13 cellular contexts compared by ENCODE assay signal in the genomic region with DNA sequence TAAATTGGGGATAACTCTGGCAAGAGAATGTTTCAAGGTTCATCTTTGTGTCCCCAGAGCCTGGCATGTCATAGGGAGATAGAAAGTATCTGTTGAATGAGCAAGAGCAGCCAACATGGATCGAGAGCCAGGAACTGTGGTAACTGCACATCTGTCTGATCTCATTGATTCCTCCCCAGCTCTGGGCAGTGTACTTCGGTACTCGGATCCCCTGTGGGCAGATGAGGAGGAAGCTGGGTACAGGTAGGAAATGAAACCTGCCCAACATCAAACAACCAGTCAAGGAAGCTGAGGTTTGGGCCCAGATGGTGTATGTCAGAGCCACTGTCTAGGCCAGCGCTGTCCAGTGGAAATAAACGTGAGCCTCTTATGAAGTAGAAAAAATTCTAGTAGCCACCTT.
DNase-seq lines count a peak whose midpoint lies in the region; ATAC-seq, FAIRE-seq and TF ChIP-seq lines count a peak whose summit lies in the region.
"Had no signal": no experiment of that assay in that cellular context is flagged by ENCODE, and none has a peak within 500 bp of the region (broad histone marks: within the 10 kb centered on the region; RNA-seq: fewer than 3 reads in every experiment).

No MANE protein-coding gene starts in this region.

- peak; percentile 86 for FAIRE-seq in GM12878 (lab: Jason Lieb, UNC)

- in situ Hi-C loops in GM12878 (cut with MboI): no loop called here

- TF ChIP-seq POLR2A in heart left ventricle (IDR thresholded peaks at IDR 0.05): no peak
- no peak for TF ChIP-seq POLR2A in GM12878 (IDR thresholded peaks at IDR 0.05; ENCODE audit: low read depth, low read length)
- TF ChIP-seq POLR2A in tibial nerve (IDR thresholded peaks at IDR 0.05): no peak

- no peak overlapping the region for H3K9ac ChIP-seq in GM12878 (ENCODE audit: control insufficient read depth, insufficient read depth, low read length)
- H3K9ac ChIP-seq in colonic mucosa (ENCODE audit: low read depth in 2 of 2, low read length in 2 of 2): no peak overlapping the region

- H3K27ac ChIP-seq in heart left ventricle (peak overlapping the region in 7 of 12 donors; percentile 15 to 65 (median 25)), GM12878 (ENCODE audit: control insufficient read depth, insufficient read depth) (0 out of 2 replicates have a peak overlapping the region, but pooled peaks have one; percentile 1), tibial nerve (peak overlapping the region; percentile 21 to 81 (median 56)), colonic mucosa (no peak overlapping the region)

- H3K27me3 ChIP-seq in heart left ventricle: no peaks in the 10 kb centered on the region
- no peaks in the 10 kb centered on the region for H3K27me3 ChIP-seq in GM12878 (replicated peaks in 1 of 2; ENCODE audit: control insufficient read depth in 2 of 2, insufficient read depth in 2 of 2, low read length in 1 of 2)
- H3K27me3 ChIP-seq in tibial nerve: no peaks in the 10 kb centered on the region
- H3K27me3 ChIP-seq in colonic mucosa: no peaks in the 10 kb centered on the region
- H3K27me3 ChIP-seq: BE2C had no signal

- no peak for TF ChIP-seq EP300 in GM12878 (IDR thresholded peaks at IDR 0.05; ENCODE audit: borderline replicate concordance in 1 of 2, control insufficient read depth in 1 of 2, low read depth in 2 of 2, low read length in 2 of 2)
- TF ChIP-seq EP300 in tibial nerve (IDR thresholded peaks at IDR 0.05): no peak

- 44 to 56% (median 50%) methylated on average over 5 of the region's 5 CpGs for WGBS in heart left ventricle, 4 donors
- under 1% methylated on average over 5 of the region's 5 CpGs for WGBS in GM12878 (ENCODE audit: insufficient coverage, insufficient replicate concordance, low lambda C conversion rate, missing lambda C conversion rate)
- 58 to 80% methylated on average over 5 of the region's 5 CpGs for WGBS in tibial nerve, 2 donors

- peak overlapping the region; percentile 31; the same call in 1 of the 2 replicates for H3K4me2 ChIP-seq in GM12878 (ENCODE audit: control insufficient read depth, insufficient read depth)

- peak in 1 of 4 donors; percentile 1 for ATAC-seq in heart left ventricle
- ATAC-seq in left ventricle myocardium superior: no peak
- ATAC-seq in HG03139 (IDR thresholded peaks at IDR 0.05; ENCODE audit: unreplicated experiment): peak; percentile 43
- ATAC-seq in GM12878: peak; percentile 74
- ATAC-seq: HCT116, WTC11 had no signal

- no peak overlapping the region for H2AFZ ChIP-seq in GM12878 (ENCODE audit: control insufficient read depth, low read depth, low read length)

- no TSS peak for BruUV-seq in GM12878 (replicated peaks; lab: Mats Ljungman, UMichigan)

- DNase-seq in heart left ventricle: no peak
- DNase-seq in left ventricle myocardium superior: no peak
- DNase-seq in GM12878 (ENCODE audit: low read depth, low spot score): peak; percentile 41
- DNase-seq in tibial nerve (ENCODE audit: low spot score in 2 of 2): no peak
- no peak for DNase-seq in dermis blood vessel endothelial cell
- no peak for DNase-seq in colonic mucosa
- DNase-seq in DMS79 (lab: John Stamatoyannopoulos, UW): no peak
- DNase-seq: BE2C; NCI-H2171; stimulated activated CD4-positive, alpha-beta T cell treated with anti-CD3 and anti-CD28 coated beads, Interleukin-4, amount 100 ng/mL, for 1 hour had no signal

- H3K4me1 ChIP-seq in heart left ventricle (peaks cover 21 to 100% (median 87%) of the 10 kb centered on the region in 12 donors), GM12878 (ENCODE audit: control insufficient read depth, insufficient read depth, low read length) (peaks cover 27% of the 10 kb centered on the region), tibial nerve (peaks cover 0 to 96% (median 56%) of the 10 kb centered on the region in 4 donors), colonic mucosa (no peaks in the 10 kb centered on the region)

- RAD21 ChIA-PET in GM12878 (lab: Charles Lee; ENCODE audit: unreplicated experiment): no interaction called here

- POLR2A ChIA-PET in GM12878 (lab: Charles Lee): interaction anchor here (0.9 kb wide), 1 partner anchor 29 kb away, joined by 6 read pairs; no protein-coding TSS in a partner anchor

- H4K20me1 ChIP-seq in GM12878 (ENCODE audit: control insufficient read depth, insufficient read depth): no peaks in the 10 kb centered on the region

- CTCF ChIA-PET in GM12878 (lab: Yijun Ruan, JAX): no interaction called here

- H3K79me2 ChIP-seq in GM12878 (ENCODE audit: control insufficient read depth, insufficient read depth, low read length): peaks cover 8% of the 10 kb centered on the region

- intact Hi-C loops in heart left ventricle (cut with DNase I) (loop anchor here in 1 of 10 donors (5.0 kb wide), 1 partner anchor 128 kb away; no protein-coding TSS in a partner anchor), left ventricle myocardium superior (cut with micrococcal nuclease) (loop anchor here (5.0 kb wide), 1 partner anchor 62 kb away; no protein-coding TSS in a partner anchor), GM12878 (cut with micrococcal nuclease; ENCODE audit: unreplicated experiment) (no loop called here), colonic mucosa (cut with DNase I) (no loop called here)

- TF ChIP-seq RAD21 in GM12878 (IDR thresholded peaks at IDR 0.05; ENCODE audit: insufficient read depth, low read depth, low read length): no peak

- H3K4me3 ChIP-seq in heart left ventricle (no peak overlapping the region), GM12878 (no peak overlapping the region), tibial nerve (peak overlapping the region in 1 of 4 donors; percentile 19), colonic mucosa (no peak overlapping the region)

- SMC1A ChIA-PET in GM12878 (lab: Charles Lee; ENCODE audit: uncharacterized antibody, unreplicated experiment): interaction anchor here (0.7 to 2.0 kb wide), 4 partner anchors 10 to 21 kb away, joined by 3 to 6 read pairs (median 4); no protein-coding TSS in a partner anchor

- no peak for TF ChIP-seq CTCF in heart left ventricle (IDR thresholded peaks at IDR 0.05)
- TF ChIP-seq CTCF in GM12878 (IDR thresholded peaks at IDR 0.05 in 2 of 3, conservative IDR thresholded peaks at IDR 0.05 in 1 of 3; ENCODE audit: control insufficient read depth in 2 of 3, extremely low read depth in 1 of 3, insufficient read depth in 1 of 3, low read depth in 3 of 3, low read length in 3 of 3): no peak
- TF ChIP-seq CTCF in tibial nerve (IDR thresholded peaks at IDR 0.05): no peak
- no peak for TF ChIP-seq CTCF in colonic mucosa (IDR thresholded peaks at IDR 0.05)

- no peaks in the 10 kb centered on the region for H3K9me3 ChIP-seq in heart left ventricle
- no peaks in the 10 kb centered on the region for H3K9me3 ChIP-seq in GM12878 (replicated peaks; ENCODE audit: control insufficient read depth, insufficient read depth, low read length)
- no peaks in the 10 kb centered on the region for H3K9me3 ChIP-seq in tibial nerve
- H3K9me3 ChIP-seq in colonic mucosa: no peaks in the 10 kb centered on the region
- H3K9me3 ChIP-seq: BE2C had no signal

- no peaks in the 10 kb centered on the region for H3K36me3 ChIP-seq in heart left ventricle
- no peaks in the 10 kb centered on the region for H3K36me3 ChIP-seq in GM12878 (ENCODE audit: control insufficient read depth in 2 of 2, insufficient read depth in 2 of 2, low read length in 1 of 2)
- H3K36me3 ChIP-seq in tibial nerve: no peaks in the 10 kb centered on the region
- no peaks in the 10 kb centered on the region for H3K36me3 ChIP-seq in colonic mucosa
- H3K36me3 ChIP-seq: BE2C had no signal

TF ChIP-seq in GM12878, 131 proteins besides CTCF, POLR2A, EP300 and RAD21 (continues in another document):
- no peak for TF ChIP-seq MTA2 (IDR thresholded peaks at IDR 0.05; ENCODE audit: low read depth)
- no peak for TF ChIP-seq ASH2L (IDR thresholded peaks at IDR 0.05; ENCODE audit: borderline replicate concordance, low read depth)
- no peak for TF ChIP-seq BRCA1 (IDR thresholded peaks at IDR 0.05; ENCODE audit: low read depth, low read length)
- no peak for TF ChIP-seq SIN3A (IDR thresholded peaks at IDR 0.05; ENCODE audit: low read depth, low read length)
- no peak for TF ChIP-seq HCFC1 (IDR thresholded peaks at IDR 0.05; ENCODE audit: low read length)
- TF ChIP-seq, protein P1, sequence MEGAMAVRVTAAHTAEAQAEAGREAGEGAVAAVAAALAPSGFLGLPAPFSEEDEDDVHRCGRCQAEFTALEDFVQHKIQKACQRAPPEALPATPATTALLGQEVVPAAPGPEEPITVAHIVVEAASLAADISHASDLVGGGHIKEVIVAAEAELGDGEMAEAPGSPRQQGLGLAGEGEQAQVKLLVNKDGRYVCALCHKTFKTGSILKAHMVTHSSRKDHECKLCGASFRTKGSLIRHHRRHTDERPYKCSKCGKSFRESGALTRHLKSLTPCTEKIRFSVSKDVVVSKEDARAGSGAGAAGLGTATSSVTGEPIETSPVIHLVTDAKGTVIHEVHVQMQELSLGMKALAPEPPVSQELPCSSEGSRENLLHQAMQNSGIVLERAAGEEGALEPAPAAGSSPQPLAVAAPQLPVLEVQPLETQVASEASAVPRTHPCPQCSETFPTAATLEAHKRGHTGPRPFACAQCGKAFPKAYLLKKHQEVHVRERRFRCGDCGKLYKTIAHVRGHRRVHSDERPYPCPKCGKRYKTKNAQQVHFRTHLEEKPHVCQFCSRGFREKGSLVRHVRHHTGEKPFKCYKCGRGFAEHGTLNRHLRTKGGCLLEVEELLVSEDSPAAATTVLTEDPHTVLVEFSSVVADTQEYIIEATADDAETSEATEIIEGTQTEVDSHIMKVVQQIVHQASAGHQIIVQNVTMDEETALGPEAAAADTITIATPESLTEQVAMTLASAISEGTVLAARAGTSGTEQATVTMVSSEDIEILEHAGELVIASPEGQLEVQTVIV (IDR thresholded peaks at IDR 0.05; ENCODE audit: borderline replicate concordance, partially characterized antibody): no peak
- no peak for TF ChIP-seq KDM1A (IDR thresholded peaks at IDR 0.05; ENCODE audit: borderline replicate concordance)
- TF ChIP-seq RELA (IDR thresholded peaks at IDR 0.05; ENCODE audit: borderline replicate concordance, partially characterized antibody): no peak
- TF ChIP-seq, protein P2, sequence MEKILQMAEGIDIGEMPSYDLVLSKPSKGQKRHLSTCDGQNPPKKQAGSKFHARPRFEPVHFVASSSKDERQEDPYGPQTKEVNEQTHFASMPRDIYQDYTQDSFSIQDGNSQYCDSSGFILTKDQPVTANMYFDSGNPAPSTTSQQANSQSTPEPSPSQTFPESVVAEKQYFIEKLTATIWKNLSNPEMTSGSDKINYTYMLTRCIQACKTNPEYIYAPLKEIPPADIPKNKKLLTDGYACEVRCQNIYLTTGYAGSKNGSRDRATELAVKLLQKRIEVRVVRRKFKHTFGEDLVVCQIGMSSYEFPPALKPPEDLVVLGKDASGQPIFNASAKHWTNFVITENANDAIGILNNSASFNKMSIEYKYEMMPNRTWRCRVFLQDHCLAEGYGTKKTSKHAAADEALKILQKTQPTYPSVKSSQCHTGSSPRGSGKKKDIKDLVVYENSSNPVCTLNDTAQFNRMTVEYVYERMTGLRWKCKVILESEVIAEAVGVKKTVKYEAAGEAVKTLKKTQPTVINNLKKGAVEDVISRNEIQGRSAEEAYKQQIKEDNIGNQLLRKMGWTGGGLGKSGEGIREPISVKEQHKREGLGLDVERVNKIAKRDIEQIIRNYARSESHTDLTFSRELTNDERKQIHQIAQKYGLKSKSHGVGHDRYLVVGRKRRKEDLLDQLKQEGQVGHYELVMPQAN (conservative IDR thresholded peaks at IDR 0.05): no peak
